30 cellular contexts compared by ENCODE assay signal in the genomic region with DNA sequence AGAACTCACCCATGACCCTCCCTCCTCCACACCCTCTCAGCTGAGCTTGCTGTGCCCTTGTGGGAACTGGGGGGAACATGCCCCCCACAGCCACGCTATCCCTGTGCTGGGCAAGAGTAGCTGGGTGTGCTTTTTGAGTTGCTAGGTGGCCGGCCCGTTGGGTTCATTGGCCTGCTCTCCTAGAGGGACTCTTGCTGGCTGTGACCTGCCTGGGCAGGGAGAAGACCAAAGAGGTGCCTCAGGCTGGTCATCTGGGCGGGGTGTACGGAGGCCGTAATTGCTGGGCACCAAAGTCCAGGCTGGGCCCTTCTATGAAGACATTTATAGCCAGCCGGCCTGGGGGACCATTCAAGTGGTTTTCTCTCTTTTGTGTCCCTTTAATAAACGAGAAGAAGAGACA.
"Had no signal": no experiment of that assay in that cellular context is flagged by ENCODE, and none has a peak within 500 bp of the region (broad histone marks: within the 10 kb centered on the region; RNA-seq: fewer than 3 reads in every experiment).

No MANE protein-coding gene starts in this region.

- DNase-seq: dorsolateral prefrontal cortex; effector CD8-positive, alpha-beta T cell; endodermal cell; foreskin fibroblast; gastrocnemius medialis; heart right ventricle; hippocampal formation; immature natural killer cell; left lung; mesendoderm; midbrain; naive thymus-derived CD8-positive, alpha-beta T cell; nephron progenitor cell; occipital lobe; ovary; stimulated activated CD4-positive, alpha-beta T cell treated with anti-CD3 and anti-CD28 coated beads, Interleukin-12 subunit alpha, Interleukin-12 subunit beta, amount 100 ng/mL, for 4 hours; stimulated activated CD4-positive, alpha-beta T cell treated with anti-CD3 and anti-CD28 coated beads, Interleukin-1b, Interleukin-23, amount 100 ng/mL, for 48 hours; stimulated activated CD4-positive, alpha-beta T cell treated with anti-CD3 and anti-CD28 coated beads, Interleukin-4, amount 100 ng/mL, for 1 hour; stimulated activated CD8-positive, alpha-beta memory T cell treated with anti-CD3 and anti-CD28 coated beads, Interleukin-4, amount 100 ng/mL, for 48 hours; stimulated activated naive CD4-positive, alpha-beta T cell; stimulated activated naive CD8-positive, alpha-beta T cell treated with anti-CD3 and anti-CD28 coated beads, Interleukin-15, amount 100 ng/mL, for 72 hours; transverse colon; upper lobe of right lung had no signal

- H3K9me3 Mint-ChIP-seq: endodermal cell had no signal

- FAIRE-seq: colon, keratinocyte had no signal

- H3K27ac ChIP-seq: dorsolateral prefrontal cortex, epithelial cell of prostate, gastrocnemius medialis, heart right ventricle, left lung, ovary, right lobe of liver, suprapubic skin, transverse colon, upper lobe of right lung had no signal

- H3K36me3 ChIP-seq: gastrocnemius medialis, heart right ventricle, left lung, ovary, right lobe of liver, suprapubic skin, transverse colon, upper lobe of right lung had no signal

- H3K4me1 ChIP-seq: gastrocnemius medialis, heart right ventricle, left lung, right lobe of liver, suprapubic skin, transverse colon, upper lobe of right lung had no signal

- H3K27ac Mint-ChIP-seq: endodermal cell; immature natural killer cell; naive thymus-derived CD8-positive, alpha-beta T cell; nephron progenitor cell; stimulated activated naive CD8-positive, alpha-beta T cell treated with anti-CD3 and anti-CD28 coated beads, Interleukin-15, amount 100 ng/mL, for 72 hours had no signal

- H3K4me3 ChIP-seq: dorsolateral prefrontal cortex, gastrocnemius medialis, heart right ventricle, left lung, ovary, right lobe of liver, smooth muscle cell, suprapubic skin, transverse colon, upper lobe of right lung had no signal

- H3K36me3 Mint-ChIP-seq: immature natural killer cell had no signal

- H3K4me1 Mint-ChIP-seq: immature natural killer cell; stimulated activated naive CD8-positive, alpha-beta T cell treated with anti-CD3 and anti-CD28 coated beads, Interleukin-15, amount 100 ng/mL, for 72 hours had no signal

- H3K4me3 Mint-ChIP-seq: endodermal cell; immature natural killer cell; naive thymus-derived CD8-positive, alpha-beta T cell; nephron progenitor cell; stimulated activated naive CD8-positive, alpha-beta T cell treated with anti-CD3 and anti-CD28 coated beads, Interleukin-15, amount 100 ng/mL, for 72 hours had no signal

- ATAC-seq: esophagus mucosa; gastrocnemius medialis; heart right ventricle; left lung; naive thymus-derived CD8-positive, alpha-beta T cell; stimulated activated naive CD8-positive, alpha-beta T cell treated with anti-CD3 and anti-CD28 coated beads, Interleukin-15, amount 100 ng/mL, for 72 hours; upper lobe of right lung had no signal

- H3K4me2 ChIP-seq: smooth muscle cell had no signal

- H3K27me3 ChIP-seq: ovary had no signal

- H3K9me3 ChIP-seq: gastrocnemius medialis, left lung, ovary, right lobe of liver, suprapubic skin, transverse colon, upper lobe of right lung had no signal
